ENCODE assay signal across 8 cellular contexts in the genomic region with DNA sequence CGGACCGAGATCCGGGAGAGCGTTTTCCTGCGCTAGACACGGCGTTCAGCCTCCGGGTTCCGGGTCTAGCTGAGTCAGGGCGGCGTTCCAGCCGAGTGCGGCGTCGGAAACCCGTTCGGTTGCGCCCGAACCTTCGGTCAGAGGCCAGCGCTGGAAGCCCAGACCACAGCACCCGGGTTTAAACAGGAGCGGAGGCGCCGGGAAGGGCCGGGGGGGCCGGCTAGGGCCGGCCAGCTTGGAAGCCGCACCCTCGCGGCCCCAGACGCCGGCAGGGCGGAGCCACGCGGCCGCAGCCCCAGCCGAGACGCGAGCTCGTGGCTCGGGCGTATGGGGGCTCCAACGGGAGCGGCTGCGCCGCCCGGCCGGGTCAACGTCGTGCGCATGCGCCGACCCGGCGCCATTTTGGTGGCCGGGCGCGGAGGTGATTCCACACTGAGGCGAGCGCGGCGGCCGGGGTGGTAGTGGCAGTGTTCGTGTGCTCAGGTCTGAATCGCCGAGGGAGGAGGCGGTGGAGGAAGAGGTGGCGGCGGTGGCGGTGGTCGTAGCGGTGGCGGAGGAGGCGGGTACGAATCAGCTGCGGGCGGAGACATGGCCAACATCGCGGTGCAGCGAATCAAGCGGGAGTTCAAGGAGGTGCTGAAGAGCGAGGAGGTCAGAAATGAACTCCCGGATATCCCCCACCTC. TPM values are rescaled to one million over a fixed set of nuclear protein-coding genes. Genes with fewer than 3 reads are reported as not detected.
A peak's percentile ranks its signal among the peaks of the same experiment; 100 is the strongest.
DNase-seq lines count a peak whose midpoint lies in the region; ATAC-seq and TF ChIP-seq lines count a peak whose summit lies in the region.

A gene with protein sequence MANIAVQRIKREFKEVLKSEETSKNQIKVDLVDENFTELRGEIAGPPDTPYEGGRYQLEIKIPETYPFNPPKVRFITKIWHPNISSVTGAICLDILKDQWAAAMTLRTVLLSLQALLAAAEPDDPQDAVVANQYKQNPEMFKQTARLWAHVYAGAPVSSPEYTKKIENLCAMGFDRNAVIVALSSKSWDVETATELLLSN (plus strand): TSS at position 397 of the 684 bp plus-strand sequence. CDS start 192 bp downstream, at position 589.

- no peaks in the 10 kb centered on the region for H3K27me3 ChIP-seq in colonic mucosa

- TF ChIP-seq POLR2A in GM19099 (IDR thresholded peaks at IDR 0.05; ENCODE audit: extremely low read depth, insufficient read length, low read depth) = peak; percentile 94

- intact Hi-C loops in colonic mucosa (cut with DNase I) = loop anchor here (2.0 kb wide), 1 partner anchor 279 kb away; a partner anchor contains a TSS
- intact Hi-C loops in left colon (cut with DNase I, micrococcal nuclease) = loop anchor here in 1 of 2 donors (10.0 kb wide), 1 partner anchor 277 kb away; a partner anchor contains a TSS

- H3K36me3 ChIP-seq in colonic mucosa = no peaks in the 10 kb centered on the region

- DNase-seq in AG10803 (ENCODE audit: low read depth) = peak; percentile 87
- DNase-seq in NCI-H460 (ENCODE audit: extremely low read depth, low read depth) = peak; percentile 82
- peak; percentile 91 for DNase-seq in activated CD4-positive, alpha-beta T cell treated with anti-CD3 and anti-CD28 coated beads for 48 hours
- peak; percentile 87 for DNase-seq in colonic mucosa
- peak; percentile 86 to 89 for DNase-seq in left colon
- peak; percentile 87 for DNase-seq in stimulated activated CD4-positive, alpha-beta T cell treated with anti-CD3 and anti-CD28 coated beads, Interleukin-1b, Interleukin-23, amount 100 ng/mL, for 48 hours

- peak within 1 kb of the TSS; percentile 96 to 98 for H3K9ac ChIP-seq in colonic mucosa (ENCODE audit: low read depth in 2 of 2, low read length in 2 of 2)

- H3K4me3 ChIP-seq in AG10803 (ENCODE audit: low read length) = peak within 1 kb of the TSS; percentile 92
- peak within 1 kb of the TSS; percentile 72 for H3K4me3 ChIP-seq in colonic mucosa

- peak within 1 kb of the TSS; percentile 86 for H3K27ac ChIP-seq in colonic mucosa

- no peak for TF ChIP-seq CTCF in AG10803 (conservative IDR thresholded peaks at IDR 0.05; ENCODE audit: low read length)
- no peak for TF ChIP-seq CTCF in colonic mucosa (IDR thresholded peaks at IDR 0.05)

- no peaks in the 10 kb centered on the region for H3K9me3 ChIP-seq in colonic mucosa

- peaks cover 4% of the 10 kb centered on the region for H3K4me1 ChIP-seq in colonic mucosa

- ATAC-seq in HG03378 (IDR thresholded peaks at IDR 0.05; ENCODE audit: unreplicated experiment) = peak; percentile 44
- peak; percentile 95 for ATAC-seq in left colon

RNA-seq across cellular contexts. Expression of the gene that starts here (rescaled TPM):
- total RNA-seq in NCI-H460 (2014; rRNA removed; shearing (Covaris generic)) = 29.3 and 33.4 TPM in 2 replicates
- 20.3 and 26.2 TPM in 2 replicates for polyA plus RNA-seq in NCI-H460 (2014; cell fraction: nucleus; rRNA removed)
- total RNA-seq in colonic mucosa (10 to 100 TPM; 99.0 to 99.6 TPM), left colon (10 to 100 TPM; 83.5 to 92.1 TPM)

Comparison
In these comparisons a context has a peak if more than half of its experiments do, and no peak if none do; other contexts are left out.
1. Peak in every context shown above with its lines: DNase-seq, ATAC-seq, H3K4me3 ChIP-seq and H3K27ac ChIP-seq.